Comparison of ENCODE assay signal across 8 cellular contexts in genomic region chr14:102776761-102777710, GRCh38. TPM values are rescaled to one million over a fixed set of nuclear protein-coding genes. Genes with fewer than 3 reads are reported as not detected.
DNase-seq lines count a peak whose midpoint lies in the region; ATAC-seq, FAIRE-seq and TF ChIP-seq lines count a peak whose summit lies in the region.

A gene with protein sequence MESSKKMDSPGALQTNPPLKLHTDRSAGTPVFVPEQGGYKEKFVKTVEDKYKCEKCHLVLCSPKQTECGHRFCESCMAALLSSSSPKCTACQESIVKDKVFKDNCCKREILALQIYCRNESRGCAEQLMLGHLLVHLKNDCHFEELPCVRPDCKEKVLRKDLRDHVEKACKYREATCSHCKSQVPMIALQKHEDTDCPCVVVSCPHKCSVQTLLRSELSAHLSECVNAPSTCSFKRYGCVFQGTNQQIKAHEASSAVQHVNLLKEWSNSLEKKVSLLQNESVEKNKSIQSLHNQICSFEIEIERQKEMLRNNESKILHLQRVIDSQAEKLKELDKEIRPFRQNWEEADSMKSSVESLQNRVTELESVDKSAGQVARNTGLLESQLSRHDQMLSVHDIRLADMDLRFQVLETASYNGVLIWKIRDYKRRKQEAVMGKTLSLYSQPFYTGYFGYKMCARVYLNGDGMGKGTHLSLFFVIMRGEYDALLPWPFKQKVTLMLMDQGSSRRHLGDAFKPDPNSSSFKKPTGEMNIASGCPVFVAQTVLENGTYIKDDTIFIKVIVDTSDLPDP (plus strand): TSS chr14:102777449. CDS start chr14:102870202, 92,753 bp downstream.

- no peak within 1 kb of the TSS for H2AK5ac ChIP-seq in mesenchymal stem cell (ENCODE audit: low read length, severe bottlenecking)

- H3K36me3 ChIP-seq in mesenchymal stem cell (ENCODE audit: control insufficient read depth in 1 of 2, insufficient read depth in 2 of 2, low read depth in 1 of 2, low read length in 2 of 2), result no peaks in the 10 kb centered on the region

- peak within 1 kb of the TSS; percentile 78 to 81 for H3K4me3 ChIP-seq in mesenchymal stem cell (ENCODE audit: insufficient read depth in 1 of 2, low read depth in 1 of 2, low read length in 2 of 2)

- POLR2A ChIA-PET in activated CD8-positive, alpha-beta memory T cell treated with anti-CD3 and anti-CD28 coated beads for 36 hours (lab: Charles Lee), result no interaction called here

- no peaks in the 10 kb centered on the region for H3K27me3 ChIP-seq in mesenchymal stem cell (ENCODE audit: control insufficient read depth in 1 of 2, insufficient read depth in 1 of 2, low read length in 2 of 2)

- peaks cover 12% of the 10 kb centered on the region for H3K79me1 ChIP-seq in mesenchymal stem cell (replicated peaks; ENCODE audit: low read length, poor library complexity, severe bottlenecking)

- peak within 1 kb of the TSS; percentile 68 to 93 for H3K4ac ChIP-seq in mesenchymal stem cell (ENCODE audit: low read depth in 1 of 2, low read length in 2 of 2)

- DNase-seq in GM12891 (ENCODE audit: insufficient read length, low spot score) (peak; percentile 91), NCI-H226 (peak; percentile 83), mesenchymal stem cell (peak; percentile 83), NCI-H1105 (lab: John Stamatoyannopoulos, UW) (no peak)
- peak; percentile 80 for DNase-seq in effector CD8-positive, alpha-beta T cell (lab: John Stamatoyannopoulos, UW)
- peak; percentile 60 for DNase-seq in stimulated activated CD8-positive, alpha-beta memory T cell treated with anti-CD3 and anti-CD28 coated beads, Interleukin-12 subunit alpha, Interleukin-12 subunit beta, amount 100 ng/mL, for 24 hours (ENCODE audit: extremely low read depth)

- H4K91ac ChIP-seq in mesenchymal stem cell (ENCODE audit: low read length), result peak within 1 kb of the TSS; percentile 79

- H2BK12ac ChIP-seq in mesenchymal stem cell (ENCODE audit: low read length in 2 of 2), result peak within 1 kb of the TSS; percentile 12 to 60

- ATAC-seq in HG02571 (IDR thresholded peaks at IDR 0.05; ENCODE audit: unreplicated experiment), result peak; percentile 43

- H3K4me1 ChIP-seq in mesenchymal stem cell (ENCODE audit: control insufficient read depth, insufficient read depth, low read depth, low read length), result peaks cover 15% of the 10 kb centered on the region

- peak; percentile 68 for FAIRE-seq in GM12891 (lab: Jason Lieb, UNC)

- peak within 1 kb of the TSS; percentile 58 for H3K4me2 ChIP-seq in mesenchymal stem cell (ENCODE audit: low read length, poor library complexity, severe bottlenecking)

- no peak within 1 kb of the TSS for H2BK5ac ChIP-seq in mesenchymal stem cell (ENCODE audit: low read depth, low read length, poor library complexity, severe bottlenecking)

- H3K14ac ChIP-seq in mesenchymal stem cell (ENCODE audit: low read length in 2 of 2), result peak within 1 kb of the TSS in 1 of 2 experiments; percentile 63

- peak within 1 kb of the TSS; percentile 49 for H2BK15ac ChIP-seq in mesenchymal stem cell (ENCODE audit: low read depth, poor library complexity, severe bottlenecking)

- H3K18ac ChIP-seq in mesenchymal stem cell (ENCODE audit: low read depth in 1 of 2, low read length in 2 of 2), result peak within 1 kb of the TSS; percentile 72 to 92

- H3K9ac ChIP-seq in mesenchymal stem cell (ENCODE audit: low read length), result peak within 1 kb of the TSS; percentile 86

- H2BK120ac ChIP-seq in mesenchymal stem cell (ENCODE audit: low read depth, low read length), result peak within 1 kb of the TSS; percentile 80

- H3K23ac ChIP-seq in mesenchymal stem cell (ENCODE audit: low read length in 2 of 2), result peak within 1 kb of the TSS in 1 of 2 experiments; percentile 45

- 95% methylated on average over 14 of the region's 163 CpGs for WGBS in mesenchymal stem cell

- CTCF ChIA-PET in activated CD8-positive, alpha-beta memory T cell treated with anti-CD3 and anti-CD28 coated beads for 36 hours (lab: Charles Lee), result no interaction called here

- H3K27ac ChIP-seq in mesenchymal stem cell (ENCODE audit: low read length, poor library complexity, severe bottlenecking), result peak within 1 kb of the TSS; percentile 8

- H3K9me3 ChIP-seq in mesenchymal stem cell (ENCODE audit: control insufficient read depth, low read length), result no peaks in the 10 kb centered on the region

- H4K8ac ChIP-seq in mesenchymal stem cell (ENCODE audit: low read length), result peak within 1 kb of the TSS; percentile 99

- peak within 1 kb of the TSS; percentile 2 for H2AFZ ChIP-seq in mesenchymal stem cell (ENCODE audit: low read depth, low read length)

- peak; percentile 23; the same call in 1 of the 2 replicates for TF ChIP-seq POLR2A in GM12891 (IDR thresholded peaks at IDR 0.05; ENCODE audit: low read depth, low read length)

TF ChIP-seq in GM12891, 5 proteins besides CTCF, POLR2A, EP300 and RAD21:
- TF ChIP-seq POLR2AphosphoS5 (IDR thresholded peaks at IDR 0.05; ENCODE audit: low read depth, low read length) (no peak), TAF1 (IDR thresholded peaks at IDR 0.05; ENCODE audit: low read depth, low read length) (0 out of 2 replicates have a peak, but pooled peaks have one; percentile 30), SPI1 (IDR thresholded peaks at IDR 0.05; ENCODE audit: low read depth, low read length) (peak; percentile 65), PAX5 (IDR thresholded peaks at IDR 0.05; ENCODE audit: insufficient read depth, low read length, severe bottlenecking) (peak; percentile 49), POU2F2 (IDR thresholded peaks at IDR 0.05; ENCODE audit: low read depth, low read length) (0 out of 2 replicates have a peak, but pooled peaks have one; percentile 12)
TF ChIP-seq in GM12891: peak in this region for 4.

RNA-seq across cellular contexts. Expression of the gene that starts here (rescaled TPM):
- 49.2 TPM for polyA plus RNA-seq in GM12891 (2012; ENCODE audit: low read depth, missing spikeins)
- 10 to 100 TPM; 52.9 to 54.4 TPM for total RNA-seq in activated CD8-positive, alpha-beta memory T cell treated with anti-CD3 and anti-CD28 coated beads for 36 hours
- polyA plus RNA-seq in mesenchymal stem cell (2013, experiment 1 of 2), result 10.7 TPM
- 11.9 TPM for polyA plus RNA-seq in mesenchymal stem cell (2013, experiment 2 of 2)
